In the genomic region with DNA sequence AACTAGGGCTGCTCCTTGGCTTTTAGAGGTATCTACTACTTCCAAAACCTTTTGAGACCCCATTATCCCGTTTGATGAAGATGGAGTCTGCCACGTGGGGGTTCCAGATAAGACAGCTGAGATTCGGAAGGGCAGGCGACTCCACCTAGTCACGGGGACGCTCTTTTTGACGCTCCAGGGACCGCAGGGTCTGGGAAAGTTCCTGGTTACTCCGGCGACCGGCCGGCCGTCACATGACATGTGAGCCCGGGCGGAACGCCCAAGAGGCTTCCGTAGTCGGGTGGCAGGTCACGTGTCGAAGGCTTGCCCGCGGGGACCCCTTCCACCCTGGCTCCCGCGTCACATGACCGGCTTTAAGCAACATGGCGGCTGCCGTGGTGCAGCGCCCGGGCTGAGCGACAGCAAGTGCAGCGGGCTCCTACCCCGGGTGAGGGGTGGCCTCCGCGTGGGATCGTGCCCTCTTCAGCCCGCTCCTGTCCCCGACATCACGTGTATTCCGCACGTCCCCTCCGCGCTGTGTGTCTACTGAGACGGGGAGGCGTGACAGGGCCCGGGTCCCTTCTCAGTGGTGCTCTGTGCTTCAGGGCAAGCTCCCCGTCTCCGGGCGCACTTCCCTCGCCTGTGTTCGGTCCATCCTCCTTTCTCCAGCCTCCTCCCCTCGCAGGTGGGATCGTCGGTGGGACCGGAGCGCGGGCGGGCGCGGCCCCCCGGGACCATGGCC, we compare ENCODE assay signal across 1 cellular context.
A peak's percentile ranks its signal among the peaks of the same experiment; 100 is the strongest.
TF ChIP-seq lines count a peak whose summit lies in the region.

A gene with protein sequence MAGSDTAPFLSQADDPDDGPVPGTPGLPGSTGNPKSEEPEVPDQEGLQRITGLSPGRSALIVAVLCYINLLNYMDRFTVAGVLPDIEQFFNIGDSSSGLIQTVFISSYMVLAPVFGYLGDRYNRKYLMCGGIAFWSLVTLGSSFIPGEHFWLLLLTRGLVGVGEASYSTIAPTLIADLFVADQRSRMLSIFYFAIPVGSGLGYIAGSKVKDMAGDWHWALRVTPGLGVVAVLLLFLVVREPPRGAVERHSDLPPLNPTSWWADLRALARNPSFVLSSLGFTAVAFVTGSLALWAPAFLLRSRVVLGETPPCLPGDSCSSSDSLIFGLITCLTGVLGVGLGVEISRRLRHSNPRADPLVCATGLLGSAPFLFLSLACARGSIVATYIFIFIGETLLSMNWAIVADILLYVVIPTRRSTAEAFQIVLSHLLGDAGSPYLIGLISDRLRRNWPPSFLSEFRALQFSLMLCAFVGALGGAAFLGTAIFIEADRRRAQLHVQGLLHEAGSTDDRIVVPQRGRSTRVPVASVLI (plus strand): TSS at position 342 of the 721 bp plus-strand sequence. CDS start 374 bp downstream, at position 716.

TF ChIP-seq in HepG2, 621 proteins besides CTCF, POLR2A, EP300 and RAD21 (continued from another document and continues in another):
- TF ChIP-seq, protein P1, sequence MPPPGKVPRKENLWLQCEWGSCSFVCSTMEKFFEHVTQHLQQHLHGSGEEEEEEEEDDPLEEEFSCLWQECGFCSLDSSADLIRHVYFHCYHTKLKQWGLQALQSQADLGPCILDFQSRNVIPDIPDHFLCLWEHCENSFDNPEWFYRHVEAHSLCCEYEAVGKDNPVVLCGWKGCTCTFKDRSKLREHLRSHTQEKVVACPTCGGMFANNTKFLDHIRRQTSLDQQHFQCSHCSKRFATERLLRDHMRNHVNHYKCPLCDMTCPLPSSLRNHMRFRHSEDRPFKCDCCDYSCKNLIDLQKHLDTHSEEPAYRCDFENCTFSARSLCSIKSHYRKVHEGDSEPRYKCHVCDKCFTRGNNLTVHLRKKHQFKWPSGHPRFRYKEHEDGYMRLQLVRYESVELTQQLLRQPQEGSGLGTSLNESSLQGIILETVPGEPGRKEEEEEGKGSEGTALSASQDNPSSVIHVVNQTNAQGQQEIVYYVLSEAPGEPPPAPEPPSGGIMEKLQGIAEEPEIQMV (CRISPR knock-in tag; IDR thresholded peaks at IDR 0.05; ENCODE audit: low read depth): peak; percentile 28; the same call in 1 of the 2 replicates
- TF ChIP-seq, protein P2, sequence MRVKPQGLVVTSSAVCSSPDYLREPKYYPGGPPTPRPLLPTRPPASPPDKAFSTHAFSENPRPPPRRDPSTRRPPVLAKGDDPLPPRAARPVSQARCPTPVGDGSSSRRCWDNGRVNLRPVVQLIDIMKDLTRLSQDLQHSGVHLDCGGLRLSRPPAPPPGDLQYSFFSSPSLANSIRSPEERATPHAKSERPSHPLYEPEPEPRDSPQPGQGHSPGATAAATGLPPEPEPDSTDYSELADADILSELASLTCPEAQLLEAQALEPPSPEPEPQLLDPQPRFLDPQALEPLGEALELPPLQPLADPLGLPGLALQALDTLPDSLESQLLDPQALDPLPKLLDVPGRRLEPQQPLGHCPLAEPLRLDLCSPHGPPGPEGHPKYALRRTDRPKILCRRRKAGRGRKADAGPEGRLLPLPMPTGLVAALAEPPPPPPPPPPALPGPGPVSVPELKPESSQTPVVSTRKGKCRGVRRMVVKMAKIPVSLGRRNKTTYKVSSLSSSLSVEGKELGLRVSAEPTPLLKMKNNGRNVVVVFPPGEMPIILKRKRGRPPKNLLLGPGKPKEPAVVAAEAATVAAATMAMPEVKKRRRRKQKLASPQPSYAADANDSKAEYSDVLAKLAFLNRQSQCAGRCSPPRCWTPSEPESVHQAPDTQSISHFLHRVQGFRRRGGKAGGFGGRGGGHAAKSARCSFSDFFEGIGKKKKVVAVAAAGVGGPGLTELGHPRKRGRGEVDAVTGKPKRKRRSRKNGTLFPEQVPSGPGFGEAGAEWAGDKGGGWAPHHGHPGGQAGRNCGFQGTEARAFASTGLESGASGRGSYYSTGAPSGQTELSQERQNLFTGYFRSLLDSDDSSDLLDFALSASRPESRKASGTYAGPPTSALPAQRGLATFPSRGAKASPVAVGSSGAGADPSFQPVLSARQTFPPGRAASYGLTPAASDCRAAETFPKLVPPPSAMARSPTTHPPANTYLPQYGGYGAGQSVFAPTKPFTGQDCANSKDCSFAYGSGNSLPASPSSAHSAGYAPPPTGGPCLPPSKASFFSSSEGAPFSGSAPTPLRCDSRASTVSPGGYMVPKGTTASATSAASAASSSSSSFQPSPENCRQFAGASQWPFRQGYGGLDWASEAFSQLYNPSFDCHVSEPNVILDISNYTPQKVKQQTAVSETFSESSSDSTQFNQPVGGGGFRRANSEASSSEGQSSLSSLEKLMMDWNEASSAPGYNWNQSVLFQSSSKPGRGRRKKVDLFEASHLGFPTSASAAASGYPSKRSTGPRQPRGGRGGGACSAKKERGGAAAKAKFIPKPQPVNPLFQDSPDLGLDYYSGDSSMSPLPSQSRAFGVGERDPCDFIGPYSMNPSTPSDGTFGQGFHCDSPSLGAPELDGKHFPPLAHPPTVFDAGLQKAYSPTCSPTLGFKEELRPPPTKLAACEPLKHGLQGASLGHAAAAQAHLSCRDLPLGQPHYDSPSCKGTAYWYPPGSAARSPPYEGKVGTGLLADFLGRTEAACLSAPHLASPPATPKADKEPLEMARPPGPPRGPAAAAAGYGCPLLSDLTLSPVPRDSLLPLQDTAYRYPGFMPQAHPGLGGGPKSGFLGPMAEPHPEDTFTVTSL (CRISPR knock-in tag; IDR thresholded peaks at IDR 0.05; ENCODE audit: borderline replicate concordance): no peak; the same call in 1 of the 2 replicates
- TF ChIP-seq KDM2A (CRISPR knock-in tag; IDR thresholded peaks at IDR 0.05; ENCODE audit: borderline replicate concordance, low read depth) (peak; percentile 99), ZNF460 (CRISPR knock-in tag; IDR thresholded peaks at IDR 0.05; ENCODE audit: borderline replicate concordance) (no peak), NR2F2 (IDR thresholded peaks at IDR 0.05; ENCODE audit: borderline replicate concordance, low read depth) (peak; percentile 32; the same call in 1 of the 2 replicates), KLF9 (CRISPR knock-in tag; IDR thresholded peaks at IDR 0.05; ENCODE audit: low read depth) (peak; percentile 86; the same call in 1 of the 2 replicates), KDM4B (CRISPR knock-in tag; IDR thresholded peaks at IDR 0.05) (peak; percentile 97), ZNF530 (CRISPR knock-in tag; IDR thresholded peaks at IDR 0.05; ENCODE audit: low read depth) (no peak), ZFP36L1 (CRISPR knock-in tag; IDR thresholded peaks at IDR 0.05) (peak; percentile 96), SRF (IDR thresholded peaks at IDR 0.05; ENCODE audit: low read depth, low read length) (0 out of 2 replicates have a peak, but pooled peaks have one; percentile 41), AHR (CRISPR knock-in tag; IDR thresholded peaks at IDR 0.05) (0 out of 2 replicates have a peak, but pooled peaks have one; percentile 84), ZNF891 (CRISPR knock-in tag; IDR thresholded peaks at IDR 0.05) (peak; percentile 48; the same call in 1 of the 2 replicates), CREM (IDR thresholded peaks at IDR 0.05) (peak; percentile 80), CREM (CRISPR knock-in tag; IDR thresholded peaks at IDR 0.05) (no peak), HNRNPUL1 (IDR thresholded peaks at IDR 0.05; ENCODE audit: low read depth, low read length) (no peak), ZNF335 (CRISPR knock-in tag; IDR thresholded peaks at IDR 0.05) (peak; percentile 82), TBL1XR1 (IDR thresholded peaks at IDR 0.05; ENCODE audit: borderline replicate concordance, low read length, partially characterized antibody) (peak; percentile 48), ZNF430 (CRISPR knock-in tag; IDR thresholded peaks at IDR 0.05) (peak; percentile 58), GFI1 (CRISPR knock-in tag; IDR thresholded peaks at IDR 0.05; ENCODE audit: borderline replicate concordance) (no peak), ZNF484 (CRISPR knock-in tag; IDR thresholded peaks at IDR 0.05; ENCODE audit: borderline replicate concordance, low read depth) (no peak; the same call in 1 of the 2 replicates), ARHGAP35 (CRISPR knock-in tag; IDR thresholded peaks at IDR 0.05; ENCODE audit: borderline replicate concordance) (peak; percentile 74), HMG20A (CRISPR knock-in tag; IDR thresholded peaks at IDR 0.05; ENCODE audit: borderline replicate concordance) (no peak), NFKB2 (CRISPR knock-in tag; IDR thresholded peaks at IDR 0.05; ENCODE audit: borderline replicate concordance) (peak; percentile 94), ZSCAN20 (CRISPR knock-in tag; IDR thresholded peaks at IDR 0.05; ENCODE audit: borderline replicate concordance) (peak; percentile 94), ZNF737 (CRISPR knock-in tag; IDR thresholded peaks at IDR 0.05; ENCODE audit: borderline replicate concordance) (no peak), HOXA7 (CRISPR knock-in tag; IDR thresholded peaks at IDR 0.05) (no peak)
- TF ChIP-seq, protein P3, sequence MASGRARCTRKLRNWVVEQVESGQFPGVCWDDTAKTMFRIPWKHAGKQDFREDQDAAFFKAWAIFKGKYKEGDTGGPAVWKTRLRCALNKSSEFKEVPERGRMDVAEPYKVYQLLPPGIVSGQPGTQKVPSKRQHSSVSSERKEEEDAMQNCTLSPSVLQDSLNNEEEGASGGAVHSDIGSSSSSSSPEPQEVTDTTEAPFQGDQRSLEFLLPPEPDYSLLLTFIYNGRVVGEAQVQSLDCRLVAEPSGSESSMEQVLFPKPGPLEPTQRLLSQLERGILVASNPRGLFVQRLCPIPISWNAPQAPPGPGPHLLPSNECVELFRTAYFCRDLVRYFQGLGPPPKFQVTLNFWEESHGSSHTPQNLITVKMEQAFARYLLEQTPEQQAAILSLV (CRISPR knock-in tag; IDR thresholded peaks at IDR 0.05; ENCODE audit: borderline replicate concordance): peak; percentile 98
- TF ChIP-seq, protein P4, sequence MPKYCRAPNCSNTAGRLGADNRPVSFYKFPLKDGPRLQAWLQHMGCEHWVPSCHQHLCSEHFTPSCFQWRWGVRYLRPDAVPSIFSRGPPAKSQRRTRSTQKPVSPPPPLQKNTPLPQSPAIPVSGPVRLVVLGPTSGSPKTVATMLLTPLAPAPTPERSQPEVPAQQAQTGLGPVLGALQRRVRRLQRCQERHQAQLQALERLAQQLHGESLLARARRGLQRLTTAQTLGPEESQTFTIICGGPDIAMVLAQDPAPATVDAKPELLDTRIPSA (CRISPR knock-in tag; IDR thresholded peaks at IDR 0.05; ENCODE audit: borderline replicate concordance): peak; percentile 100
- TF ChIP-seq, protein P5, sequence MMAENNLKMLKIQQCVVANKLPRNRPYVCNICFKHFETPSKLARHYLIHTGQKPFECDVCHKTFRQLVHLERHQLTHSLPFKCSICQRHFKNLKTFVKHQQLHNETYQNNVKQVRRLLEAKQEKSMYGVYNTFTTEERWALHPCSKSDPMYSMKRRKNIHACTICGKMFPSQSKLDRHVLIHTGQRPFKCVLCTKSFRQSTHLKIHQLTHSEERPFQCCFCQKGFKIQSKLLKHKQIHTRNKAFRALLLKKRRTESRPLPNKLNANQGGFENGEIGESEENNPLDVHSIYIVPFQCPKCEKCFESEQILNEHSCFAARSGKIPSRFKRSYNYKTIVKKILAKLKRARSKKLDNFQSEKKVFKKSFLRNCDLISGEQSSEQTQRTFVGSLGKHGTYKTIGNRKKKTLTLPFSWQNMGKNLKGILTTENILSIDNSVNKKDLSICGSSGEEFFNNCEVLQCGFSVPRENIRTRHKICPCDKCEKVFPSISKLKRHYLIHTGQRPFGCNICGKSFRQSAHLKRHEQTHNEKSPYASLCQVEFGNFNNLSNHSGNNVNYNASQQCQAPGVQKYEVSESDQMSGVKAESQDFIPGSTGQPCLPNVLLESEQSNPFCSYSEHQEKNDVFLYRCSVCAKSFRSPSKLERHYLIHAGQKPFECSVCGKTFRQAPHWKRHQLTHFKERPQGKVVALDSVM (CRISPR knock-in tag; IDR thresholded peaks at IDR 0.05): no peak
- TF ChIP-seq, protein P6, sequence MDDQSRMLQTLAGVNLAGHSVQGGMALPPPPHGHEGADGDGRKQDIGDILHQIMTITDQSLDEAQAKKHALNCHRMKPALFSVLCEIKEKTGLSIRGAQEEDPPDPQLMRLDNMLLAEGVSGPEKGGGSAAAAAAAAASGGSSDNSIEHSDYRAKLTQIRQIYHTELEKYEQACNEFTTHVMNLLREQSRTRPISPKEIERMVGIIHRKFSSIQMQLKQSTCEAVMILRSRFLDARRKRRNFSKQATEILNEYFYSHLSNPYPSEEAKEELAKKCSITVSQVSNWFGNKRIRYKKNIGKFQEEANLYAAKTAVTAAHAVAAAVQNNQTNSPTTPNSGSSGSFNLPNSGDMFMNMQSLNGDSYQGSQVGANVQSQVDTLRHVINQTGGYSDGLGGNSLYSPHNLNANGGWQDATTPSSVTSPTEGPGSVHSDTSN (CRISPR knock-in tag; IDR thresholded peaks at IDR 0.05; ENCODE audit: borderline replicate concordance): peak; percentile 73; the same call in 1 of the 2 replicates
- TF ChIP-seq, protein P7, sequence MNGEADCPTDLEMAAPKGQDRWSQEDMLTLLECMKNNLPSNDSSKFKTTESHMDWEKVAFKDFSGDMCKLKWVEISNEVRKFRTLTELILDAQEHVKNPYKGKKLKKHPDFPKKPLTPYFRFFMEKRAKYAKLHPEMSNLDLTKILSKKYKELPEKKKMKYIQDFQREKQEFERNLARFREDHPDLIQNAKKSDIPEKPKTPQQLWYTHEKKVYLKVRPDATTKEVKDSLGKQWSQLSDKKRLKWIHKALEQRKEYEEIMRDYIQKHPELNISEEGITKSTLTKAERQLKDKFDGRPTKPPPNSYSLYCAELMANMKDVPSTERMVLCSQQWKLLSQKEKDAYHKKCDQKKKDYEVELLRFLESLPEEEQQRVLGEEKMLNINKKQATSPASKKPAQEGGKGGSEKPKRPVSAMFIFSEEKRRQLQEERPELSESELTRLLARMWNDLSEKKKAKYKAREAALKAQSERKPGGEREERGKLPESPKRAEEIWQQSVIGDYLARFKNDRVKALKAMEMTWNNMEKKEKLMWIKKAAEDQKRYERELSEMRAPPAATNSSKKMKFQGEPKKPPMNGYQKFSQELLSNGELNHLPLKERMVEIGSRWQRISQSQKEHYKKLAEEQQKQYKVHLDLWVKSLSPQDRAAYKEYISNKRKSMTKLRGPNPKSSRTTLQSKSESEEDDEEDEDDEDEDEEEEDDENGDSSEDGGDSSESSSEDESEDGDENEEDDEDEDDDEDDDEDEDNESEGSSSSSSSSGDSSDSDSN (CRISPR knock-in tag; IDR thresholded peaks at IDR 0.05): peak; percentile 86
